ENCODE assay signal across 12 cellular contexts in the genomic region with DNA sequence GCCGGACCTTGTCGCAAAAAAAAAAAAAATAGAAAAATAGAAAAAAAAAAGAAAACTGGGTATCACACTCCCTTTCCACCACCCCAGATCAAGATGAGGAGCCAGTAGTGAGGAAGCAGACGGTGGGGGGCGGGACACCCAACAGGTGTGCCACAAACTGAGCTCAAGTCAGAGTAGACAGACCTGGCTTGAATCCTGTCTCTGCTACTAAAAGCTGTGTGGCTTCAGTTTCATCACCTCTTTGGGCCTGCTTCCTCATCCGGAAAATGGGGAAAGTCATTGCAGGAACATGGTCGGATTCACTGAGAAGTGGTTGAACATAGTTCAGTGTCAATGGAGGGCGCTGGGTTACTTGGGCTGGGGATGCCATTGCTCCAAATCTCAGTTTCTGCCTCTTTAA. TPM values are rescaled to one million over a fixed set of nuclear protein-coding genes. Genes with fewer than 3 reads are reported as not detected.
A peak's percentile ranks its signal among the peaks of the same experiment; 100 is the strongest.
DNase-seq lines count a peak whose midpoint lies in the region; TF ChIP-seq lines count a peak whose summit lies in the region.
"Had no signal": no experiment of that assay in that cellular context is flagged by ENCODE, and none has a peak within 500 bp of the region (broad histone marks: within the 10 kb centered on the region; RNA-seq: fewer than 3 reads in every experiment).

No MANE protein-coding gene starts in this region.

- BruUV-seq in Calu3 (replicated peaks; lab: Mats Ljungman, UMichigan), result no TSS peak

- TF ChIP-seq CTCF in VCaP (conservative IDR thresholded peaks at IDR 0.05) (no peak), endodermal cell (conservative IDR thresholded peaks at IDR 0.05) (no peak), testis (IDR thresholded peaks at IDR 0.05) (no peak), Calu3 (IDR thresholded peaks at IDR 0.05; ENCODE audit: unreplicated experiment) (no peak)

- H3K4me3 Mint-ChIP-seq in endodermal cell, result no peak overlapping the region
- no peak overlapping the region for H3K4me3 Mint-ChIP-seq in Calu3 (ENCODE audit: low read depth, unreplicated experiment)

- H3K9me3 ChIP-seq in endodermal cell (ENCODE audit: control insufficient read depth, low read length) (peaks cover 6% of the 10 kb centered on the region), mucosa of rectum (ENCODE audit: control insufficient read depth in 2 of 2, low read length in 2 of 2) (no peaks in the 10 kb centered on the region), testis (no peaks in the 10 kb centered on the region)
- H3K9me3 ChIP-seq: neutrophil, SK-N-SH had no signal

- intact Hi-C loops in testis (cut with DNase I; ENCODE audit: low total_unique reads) (no loop called here), Calu3 (cut with micrococcal nuclease; ENCODE audit: unreplicated experiment) (no loop called here), head of caudate nucleus (cut with DNase I) (loop anchor here (5.0 kb wide), 1 partner anchor 48 kb away; the partner anchor contains the start of gene PPP5C)

- H3K27ac ChIP-seq in VCaP, result peak overlapping the region; percentile 67
- peak overlapping the region; percentile 47 for H3K27ac ChIP-seq in endodermal cell (ENCODE audit: low read depth, low read length)
- H3K27ac ChIP-seq in mucosa of rectum (ENCODE audit: low read depth in 2 of 2, low read length in 2 of 2), result peak overlapping the region; percentile 87 to 93
- H3K27ac ChIP-seq in testis, result peak overlapping the region; percentile 89 to 90
- H3K27ac ChIP-seq: neutrophil had no signal

- peaks cover 9% of the 10 kb centered on the region for H3K36me3 Mint-ChIP-seq in endodermal cell (ENCODE audit: low read depth)
- peaks cover 13% of the 10 kb centered on the region for H3K36me3 Mint-ChIP-seq in Calu3 (ENCODE audit: insufficient read depth, unreplicated experiment)

- 97 to 100% methylated on average over 4 to 5 of the region's 7 CpGs for WGBS in endodermal cell (ENCODE audit: insufficient coverage in 1 of 2, insufficient read length in 1 of 2), 2 experiments
- 61% methylated on average over 7 of the region's 7 CpGs for WGBS in testis, 2 donors

- peaks cover 10% of the 10 kb centered on the region for H3K4me1 Mint-ChIP-seq in endodermal cell
- H3K4me1 Mint-ChIP-seq in Calu3 (ENCODE audit: low read depth, unreplicated experiment), result peaks cover 30% of the 10 kb centered on the region

- H3K4me3 ChIP-seq in endodermal cell (ENCODE audit: low read length) (no peak overlapping the region), mucosa of rectum (ENCODE audit: low read length in 2 of 2) (peak overlapping the region in 1 of 2 donors; percentile 31), testis (peak overlapping the region; percentile 56 to 68)

- peaks cover 5% of the 10 kb centered on the region for H3K36me3 ChIP-seq in endodermal cell (ENCODE audit: control insufficient read depth, insufficient read depth, low read length)
- no peaks in the 10 kb centered on the region for H3K36me3 ChIP-seq in mucosa of rectum (ENCODE audit: control insufficient read depth in 2 of 2, insufficient read depth in 2 of 2, low read length in 2 of 2)
- H3K36me3 ChIP-seq in testis (ENCODE audit: low read depth, missing control alignments), result no peaks in the 10 kb centered on the region
- H3K36me3 ChIP-seq: neutrophil had no signal

- H3K27me3 Mint-ChIP-seq in endodermal cell (ENCODE audit: insufficient read depth), result peaks cover 10% of the 10 kb centered on the region
- H3K27me3 Mint-ChIP-seq in Calu3 (ENCODE audit: unreplicated experiment), result peaks cover 37% of the 10 kb centered on the region

- no peak overlapping the region for H3K27ac Mint-ChIP-seq in endodermal cell
- H3K27ac Mint-ChIP-seq in Calu3 (ENCODE audit: unreplicated experiment), result no peak overlapping the region

- H3K9me3 Mint-ChIP-seq in endodermal cell (peaks cover 6% of the 10 kb centered on the region), Calu3 (ENCODE audit: low read depth, unreplicated experiment) (no peaks in the 10 kb centered on the region)

- no peak overlapping the region for H3K9ac ChIP-seq in endodermal cell (ENCODE audit: extremely low read depth, low read length, poor library complexity, severe bottlenecking)
- H3K9ac ChIP-seq in mucosa of rectum (ENCODE audit: low read depth in 1 of 2, low read length in 2 of 2), result peak overlapping the region; percentile 5 to 67
- H3K9ac ChIP-seq: SK-N-SH had no signal

- CTCF ChIA-PET in Calu3 (lab: Charles Lee), result interaction anchor here (0.6 to 1.8 kb wide), 2 partner anchors 9 to 29 kb away, joined by 4 to 6 read pairs; no protein-coding TSS in a partner anchor

- peaks cover 4% of the 10 kb centered on the region for H3K4me1 ChIP-seq in endodermal cell (ENCODE audit: control insufficient read depth, insufficient read depth, low read length)
- H3K4me1 ChIP-seq in mucosa of rectum (ENCODE audit: control insufficient read depth in 2 of 2, insufficient read depth in 2 of 2, low read length in 2 of 2), result peaks cover 37 to 58% of the 10 kb centered on the region in 2 donors
- H3K4me1 ChIP-seq in testis, result peaks cover 42% of the 10 kb centered on the region

- no peaks in the 10 kb centered on the region for H3K27me3 ChIP-seq in endodermal cell (ENCODE audit: control insufficient read depth, insufficient read depth, low read length, poor library complexity, severe bottlenecking)
- peaks cover 0 to 2% of the 10 kb centered on the region in 2 donors for H3K27me3 ChIP-seq in mucosa of rectum (ENCODE audit: control insufficient read depth in 2 of 2, insufficient read depth in 2 of 2, low read length in 2 of 2)
- H3K27me3 ChIP-seq in testis, result no peaks in the 10 kb centered on the region

- no peak for DNase-seq in endodermal cell
- no peak for DNase-seq in testis
- no peak for DNase-seq in occipital lobe (lab: John Stamatoyannopoulos, UW)
- DNase-seq in Calu3, result no peak
- no peak for DNase-seq in anterior cingulate cortex (lab: John Stamatoyannopoulos, UW)
- no peak for DNase-seq in head of caudate nucleus
- DNase-seq: activated CD4-positive, CD25-positive, alpha-beta regulatory T cell treated with anti-CD3 and anti-CD28 coated beads, Interleukin-2, amount 50 U/mL, for 72 hours; effector CD8-positive, alpha-beta T cell had no signal

- TF ChIP-seq POLR2A in testis (IDR thresholded peaks at IDR 0.05), result no peak

RNA-seq across cellular contexts. Expression of gene HIF3A, which starts 2.9 kb away (rescaled TPM):
- total RNA-seq in endodermal cell (10 to 100 TPM; 41.6 to 71.9 TPM), testis (100 to 1,000 TPM in 1 of 2 donors, 10 to 100 TPM in 1; 82.6 to 105 TPM), occipital lobe (6.4 TPM), Calu3 (2022) (0.68 and 1.7 TPM in 2 replicates)
- 19.4 TPM for polyA plus RNA-seq in endodermal cell (2013, experiment 1 of 2)
- polyA plus RNA-seq in endodermal cell (2013, experiment 2 of 2), result 18.3 TPM
- 3.8 TPM for polyA plus RNA-seq in testis (ENCODE audit: insufficient read depth, low read depth, low replicate concordance)

RNA-seq across cellular contexts. Expression of gene PPP5C, which starts 47.2 kb away (rescaled TPM):
- 100 to 1,000 TPM; 101 to 112 TPM for total RNA-seq in endodermal cell
- 81.4 TPM for polyA plus RNA-seq in endodermal cell (2013, experiment 1 of 2)
- polyA plus RNA-seq in endodermal cell (2013, experiment 2 of 2), result 84.3 TPM
- total RNA-seq in testis, result 10 to 100 TPM; 71.7 to 72.8 TPM
- 49.1 TPM for polyA plus RNA-seq in testis (ENCODE audit: insufficient read depth, low read depth, low replicate concordance)
- total RNA-seq in occipital lobe, result 53.0 TPM
- 124 and 128 TPM in 2 replicates for total RNA-seq in Calu3 (2022)
